ENCODE assay signal across 27 cellular contexts in the genomic region with DNA sequence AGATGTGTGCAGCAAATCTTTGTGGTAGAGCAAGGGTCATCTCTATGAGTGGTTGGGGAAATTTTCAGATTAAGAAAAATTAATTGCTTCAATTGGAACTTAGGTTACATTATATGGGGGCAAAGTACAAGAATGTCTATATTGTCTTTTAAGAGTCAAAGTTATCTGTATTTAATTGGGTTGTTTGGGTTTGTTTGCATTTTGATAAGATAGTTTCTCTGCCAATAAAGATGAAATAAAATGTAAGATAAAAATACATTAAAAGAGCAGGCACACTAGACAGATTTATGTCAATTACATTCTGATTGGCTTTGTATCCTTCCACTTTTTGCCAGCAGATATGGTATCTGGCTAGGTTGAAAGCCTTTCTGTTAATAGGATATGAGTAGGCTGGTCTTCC.
"Had no signal": no experiment of that assay in that cellular context is flagged by ENCODE, and none has a peak within 500 bp of the region (broad histone marks: within the 10 kb centered on the region; RNA-seq: fewer than 3 reads in every experiment).

No MANE protein-coding gene starts in this region.

- H3K36me3 ChIP-seq: esophagus squamous epithelium, gastroesophageal sphincter, heart left ventricle, left lung, lower lobe of right lung had no signal

- H3K4me1 Mint-ChIP-seq: immature natural killer cell, mesothelial cell of epicardium had no signal

- H3K4me1 ChIP-seq: esophagus squamous epithelium, gastroesophageal sphincter, heart left ventricle, left lung, lower lobe of right lung had no signal

- FAIRE-seq: colon, endometrium, kidney had no signal

- H3K27ac ChIP-seq: coronary artery, dorsolateral prefrontal cortex, epithelial cell of prostate, esophagus squamous epithelium, gastroesophageal sphincter, heart left ventricle, hepatocyte, left lung, lower lobe of right lung had no signal

- H3K27ac Mint-ChIP-seq: endodermal cell, immature natural killer cell, mesothelial cell of epicardium had no signal

- H3K36me3 Mint-ChIP-seq: immature natural killer cell, mesothelial cell of epicardium had no signal

- H3K4me3 ChIP-seq: coronary artery, dorsolateral prefrontal cortex, esophagus squamous epithelium, gastroesophageal sphincter, heart left ventricle, hepatocyte, left lung, lower lobe of right lung had no signal

- H3K9me3 ChIP-seq: esophagus squamous epithelium, lower lobe of right lung had no signal

- ATAC-seq: esophagus mucosa, gastroesophageal sphincter, heart left ventricle, left lung, left ventricle myocardium superior, lower lobe of right lung had no signal

- DNase-seq: dermis blood vessel endothelial cell; dorsolateral prefrontal cortex; effector CD4-positive, alpha-beta T cell; effector memory CD4-positive, alpha-beta T cell; endodermal cell; erythroblast; esophagus squamous epithelium; foreskin fibroblast; foreskin melanocyte; heart left ventricle; hypothalamus; immature natural killer cell; islet precursor cell; kidney; kidney glomerular epithelial cell; left lung; left ventricle myocardium superior; lower lobe of right lung; mesenchymal stem cell had no signal

- H3K4me3 Mint-ChIP-seq: endodermal cell, immature natural killer cell, mesothelial cell of epicardium had no signal

- H3K27me3 ChIP-seq: dorsolateral prefrontal cortex, esophagus squamous epithelium, gastroesophageal sphincter, heart left ventricle, hepatocyte, left lung had no signal
